ENCODE assay signal across 11 cellular contexts in the genomic region with DNA sequence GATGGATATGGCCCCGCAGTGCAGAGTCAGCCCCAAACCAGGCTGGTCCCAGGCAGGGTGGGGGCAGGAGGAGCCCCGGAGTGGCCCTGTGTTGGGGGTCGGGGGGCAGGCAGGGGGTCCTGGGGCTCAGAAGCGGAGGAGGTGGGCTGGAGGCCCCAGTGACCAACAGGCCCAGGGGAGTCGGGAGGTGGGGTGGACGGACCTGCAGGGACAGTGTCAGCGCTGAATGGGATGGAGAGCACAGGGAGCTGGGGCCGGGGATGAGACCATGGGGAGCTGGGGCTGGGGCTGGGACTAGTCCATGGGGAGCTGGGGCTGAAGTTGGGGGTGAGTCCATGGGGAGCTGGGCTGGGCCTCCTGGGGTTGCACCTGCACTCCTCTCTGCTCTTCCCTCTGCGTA. TPM values are rescaled to one million over a fixed set of nuclear protein-coding genes. Genes with fewer than 3 reads are reported as not detected.
DNase-seq lines count a peak whose midpoint lies in the region; ATAC-seq and TF ChIP-seq lines count a peak whose summit lies in the region.
"Not testable (repeated sequence)": the region's sequence is repeated elsewhere in the genome, so short reads cannot be mapped to it uniquely, and the experiment has no call there.
"Had no signal": no experiment of that assay in that cellular context is flagged by ENCODE, and none has a peak within 500 bp of the region (broad histone marks: within the 10 kb centered on the region; RNA-seq: fewer than 3 reads in every experiment).

No MANE protein-coding gene starts in this region.

- intact Hi-C loops in Right ventricle myocardium superior (cut with DNase I) = loop anchor here (10.0 kb wide), 1 partner anchor 315 kb away; no protein-coding TSS in a partner anchor
- intact Hi-C loops in right cardiac atrium (cut with DNase I); psoas muscle (cut with DNase I): not testable (repeated sequence)

- H3K27me3 Mint-ChIP-seq in WTC11 (ENCODE audit: low read depth); chondrocyte (ENCODE audit: low read depth); stimulated activated memory B cell treated with anti-CD40 and anti-IgM and Interleukin-4, amounts not matched to agents 10 μg/mL and 1 μg/mL and 100 μg/mL, for 72 hours: not testable (repeated sequence)

- not testable (repeated sequence) for H3K36me3 Mint-ChIP-seq in WTC11; chondrocyte (ENCODE audit: low read depth); stimulated activated memory B cell treated with anti-CD40 and anti-IgM and Interleukin-4, amounts not matched to agents 10 μg/mL and 1 μg/mL and 100 μg/mL, for 72 hours

- not testable (repeated sequence) for H3K9me3 Mint-ChIP-seq in WTC11; chondrocyte (ENCODE audit: low read depth); stimulated activated memory B cell treated with anti-CD40 and anti-IgM and Interleukin-4, amounts not matched to agents 10 μg/mL and 1 μg/mL and 100 μg/mL, for 72 hours

- not testable (repeated sequence) for H3K9me3 ChIP-seq in right cardiac atrium (ENCODE audit: control insufficient read depth, low read length); psoas muscle

- not testable (repeated sequence) for H3K27me3 ChIP-seq in right cardiac atrium (ENCODE audit: control insufficient read depth, insufficient read depth); psoas muscle (ENCODE audit: insufficient read depth in 3 of 3, low read length in 2 of 3)

- H3K27ac Mint-ChIP-seq in WTC11; chondrocyte (ENCODE audit: unreplicated experiment); stimulated activated memory B cell treated with anti-CD40 and anti-IgM and Interleukin-4, amounts not matched to agents 10 μg/mL and 1 μg/mL and 100 μg/mL, for 72 hours: not testable (repeated sequence)

- H3K4me1 Mint-ChIP-seq in WTC11; chondrocyte (ENCODE audit: low read depth); stimulated activated memory B cell treated with anti-CD40 and anti-IgM and Interleukin-4, amounts not matched to agents 10 μg/mL and 1 μg/mL and 100 μg/mL, for 72 hours: not testable (repeated sequence)

- not testable (repeated sequence) for H3K4me1 ChIP-seq in right cardiac atrium (ENCODE audit: control insufficient read depth, insufficient read depth, low read length); psoas muscle

- H3K36me3 ChIP-seq in psoas muscle (ENCODE audit: insufficient read depth in 1 of 2, low read depth in 1 of 2) = not testable (repeated sequence)

- TF ChIP-seq CTCF in WTC11 (IDR thresholded peaks at IDR 0.05); chondrocyte (IDR thresholded peaks at IDR 0.05); psoas muscle (IDR thresholded peaks at IDR 0.05): not testable (repeated sequence)

- POLR2A ChIA-PET in WTC11 (lab: Charles Lee) = not testable (repeated sequence)

- CTCF ChIA-PET in WTC11 (lab: Charles Lee) = not testable (repeated sequence)

- not testable (repeated sequence) for H3K4me3 Mint-ChIP-seq in WTC11; chondrocyte (ENCODE audit: unreplicated experiment); stimulated activated memory B cell treated with anti-CD40 and anti-IgM and Interleukin-4, amounts not matched to agents 10 μg/mL and 1 μg/mL and 100 μg/mL, for 72 hours

- not testable (repeated sequence) for H3K4me3 ChIP-seq in right cardiac atrium (ENCODE audit: low read length); psoas muscle

- not testable (repeated sequence) for H3K27ac ChIP-seq in right cardiac atrium (ENCODE audit: low read length); psoas muscle

- ATAC-seq in WTC11; Right ventricle myocardium superior (ENCODE audit: poor library complexity); right cardiac atrium; psoas muscle: not testable (repeated sequence)
- ATAC-seq in stimulated activated memory B cell treated with anti-CD40 and anti-IgM and Interleukin-4, amounts not matched to agents 10 μg/mL and 1 μg/mL and 100 μg/mL, for 72 hours = peak; percentile 37

- peak; percentile 10 for DNase-seq in WTC11 (ENCODE audit: low spot score)
- DNase-seq in chondrocyte (ENCODE audit: low spot score) = peak; percentile 83
- peak; percentile 19 for DNase-seq in Right ventricle myocardium superior
- DNase-seq in right cardiac atrium = peak in 2 of 3 donors; percentile 19 to 38
- DNase-seq in psoas muscle = peak; percentile 4 to 26

- whole genome bisulfite sequencing in right cardiac atrium = 74% methylated on average over 9 of the region's 9 CpGs
- 74 to 91% (median 76%) methylated on average over 5 to 9 of the region's 9 CpGs for WGBS in psoas muscle, 3 donors

RNA-seq across cellular contexts. Expression of a gene that starts 0.9 kb away (rescaled TPM):
- total RNA-seq in WTC11 (2021) (0.53 TPM in 1 of 3 replicates, not detected in the others), chondrocyte (not detected in 3 replicates), Right ventricle myocardium superior (7.1 TPM), right cardiac atrium (1 to 10 TPM; 1.6 to 8.3 (median 4.7) TPM), psoas muscle (1 to 10 TPM; 1.3 to 8.9 (median 6.0) TPM)
- polyA plus RNA-seq in right cardiac atrium (1.2 TPM), psoas muscle (1 to 10 TPM; 1.6 to 5.0 (median 2.6) TPM)
- total RNA-seq: CD4-positive, alpha-beta memory T cell; HFFc6 had no signal
- polyA plus RNA-seq: BJ; CD4-positive, alpha-beta memory T cell had no signal

RNA-seq across cellular contexts. Expression of a gene that starts 9.6 kb away (rescaled TPM):
- total RNA-seq in WTC11 (2021) (0.18 to 0.44 TPM in 2 of 3 replicates, not detected in the other), chondrocyte (not detected in 3 replicates), Right ventricle myocardium superior (10.1 TPM), right cardiac atrium (1 to 10 TPM in 3 of 4 donors, not detected in 1; 3.7 to 7.1 (median 6.7) TPM), psoas muscle (10 to 100 TPM in 1 of 4 donors, 1 to 10 TPM in 3; 3.2 to 14.2 (median 4.6) TPM)
- polyA plus RNA-seq in right cardiac atrium (1.8 TPM), psoas muscle (1 to 10 TPM; 1.9 to 6.1 (median 2.7) TPM)
- total RNA-seq: A172; CD4-positive, alpha-beta memory T cell; HFFc6 had no signal
- polyA plus RNA-seq: BJ; CD4-positive, alpha-beta memory T cell had no signal

RNA-seq across cellular contexts. Expression of a gene that starts 14.5 kb away (rescaled TPM):
- total RNA-seq in WTC11 (2021) (not detected in 3 replicates), chondrocyte (not detected in 3 replicates), Right ventricle myocardium superior (0.19 TPM), right cardiac atrium (under 1 TPM in 1 of 4 donors, not detected in 3; 0.21 TPM), psoas muscle (not detected)
- polyA plus RNA-seq in right cardiac atrium (not detected), psoas muscle (under 1 TPM in 1 of 3 donors, not detected in 2; 0.08 TPM)
- total RNA-seq: A673; CD4-positive, alpha-beta memory T cell had no signal
- polyA plus RNA-seq: BJ; CD4-positive, alpha-beta memory T cell had no signal

RNA-seq across cellular contexts. Expression of a gene that starts 16.3 kb away (rescaled TPM):
- total RNA-seq in WTC11 (2021) (0.31 to 1.5 TPM (median 0.94 TPM) in 3 replicates), chondrocyte (not detected in 3 replicates), Right ventricle myocardium superior (0.51 TPM), right cardiac atrium (under 1 TPM in 2 of 4 donors, not detected in 2; 0.26 to 0.85 TPM), psoas muscle (under 1 TPM in 1 of 4 donors, not detected in 3; 0.90 TPM)
- polyA plus RNA-seq in right cardiac atrium (0.16 TPM), psoas muscle (under 1 TPM; 0.09 to 0.27 (median 0.10) TPM)
- total RNA-seq: A172; CD4-positive, alpha-beta memory T cell; HFFc6 had no signal
- polyA plus RNA-seq: BJ; CD4-positive, alpha-beta memory T cell had no signal

Comparison
In these comparisons a context has a peak if more than half of its experiments do, and no peak if none do; other contexts are left out.
1. DNase-seq: peak in every context shown above with its lines; median percentile 83 in chondrocyte; 28 in right cardiac atrium; 19 in Right ventricle myocardium superior; 15 in psoas muscle; 10 in WTC11.